ENCODE assay signal across 25 cellular contexts in genomic region chr6:41601248-41601549, GRCh38. TPM values are rescaled to one million over a fixed set of nuclear protein-coding genes. Genes with fewer than 3 reads are reported as not detected.
"Had no signal": no experiment of that assay in that cellular context is flagged by ENCODE, and none has a peak within 500 bp of the region (broad histone marks: within the 10 kb centered on the region; RNA-seq: fewer than 3 reads in every experiment).

No MANE protein-coding gene starts in this region.

- H3K9me3 Mint-ChIP-seq: activated CD8-positive, alpha-beta T cell treated with anti-CD3 and anti-CD28 coated beads for 36 hours; activated T-helper 1 cell treated with anti-CD3 and anti-CD28 coated beads, Interleukin-12 subunit alpha, Interleukin-12 subunit beta, Interleukin-2, Interleukin-4 antibody, amounts not matched to agents 30 ng/mL and 10 ng/mL and 1 ng/mL, durations not matched to agents 14 hours and 24 hours and 36 hours; T-helper 2 cell treated with Interferon-gamma antibody and Interleukin-4, amounts not matched to agents 5 μg/mL and 100 μg/mL, for 36 hours had no signal

- H3K27me3 ChIP-seq: brain microvascular endothelial cell, cardiac muscle cell, Peyer's patch, SJCRH30 had no signal

- H3K4me3 ChIP-seq: cardiac muscle cell, Peyer's patch, SJCRH30 had no signal

- H3K4me2 ChIP-seq: SK-N-SH had no signal

- H3K27me3 Mint-ChIP-seq: activated CD8-positive, alpha-beta T cell treated with anti-CD3 and anti-CD28 coated beads for 36 hours had no signal

- H3K4me3 Mint-ChIP-seq: activated CD8-positive, alpha-beta T cell treated with anti-CD3 and anti-CD28 coated beads for 36 hours; activated naive CD8-positive, alpha-beta T cell; activated T-helper 1 cell treated with anti-CD3 and anti-CD28 coated beads, Interleukin-12 subunit alpha, Interleukin-12 subunit beta, Interleukin-2, Interleukin-4 antibody, amounts not matched to agents 30 ng/mL and 10 ng/mL and 1 ng/mL, durations not matched to agents 14 hours and 24 hours and 36 hours; T-helper 2 cell treated with Interferon-gamma antibody and Interleukin-4, amounts not matched to agents 5 μg/mL and 100 μg/mL, for 36 hours had no signal

- DNase-seq: activated CD4-positive, alpha-beta T cell treated with anti-CD3 and anti-CD28 coated beads for 4 hours; activated CD8-positive, alpha-beta memory T cell treated with anti-CD3 and anti-CD28 coated beads, Interleukin-2, amount 50 U/mL, for 4 hours; activated CD8-positive, alpha-beta T cell treated with anti-CD3 and anti-CD28 coated beads for 36 hours; activated effector memory CD4-positive, alpha-beta T cell treated with Interleukin-2 at 50 U/mL for 16 hours; activated naive CD4-positive, alpha-beta T cell; activated T-cell treated with anti-CD3 and anti-CD28 coated beads, Interleukin-2, amount 50 U/mL, for 1 hour; amygdala; brain microvascular endothelial cell; Karpas-422; NCI-H1105 treated with DMSO at 0.1 percent for 48 hours; NCI-H1436 treated with DMSO at 0.1 percent for 48 hours; NCI-H187; NCI-H2081; NCI-H510A treated with DMSO at 0.1 percent for 48 hours; Peyer's patch; Right ventricle myocardium superior; SK-N-SH had no signal

- H3K9me3 ChIP-seq: Peyer's patch, SJCRH30, SK-N-SH had no signal

- ATAC-seq: activated CD4-positive, CD25-positive, alpha-beta regulatory T cell treated with anti-CD3 and anti-CD28 coated beads, Interleukin-2, amount 50 U/mL, for 24 hours; activated CD8-positive, alpha-beta T cell treated with anti-CD3 and anti-CD28 coated beads for 36 hours had no signal

- H3K4me1 ChIP-seq: SJCRH30 had no signal

- H3K27ac ChIP-seq: brain microvascular endothelial cell, Peyer's patch, RWPE1, SJCRH30 had no signal

- H3K9ac ChIP-seq: SK-N-SH had no signal

- H3K27ac Mint-ChIP-seq: activated CD8-positive, alpha-beta T cell treated with anti-CD3 and anti-CD28 coated beads for 36 hours; activated naive CD8-positive, alpha-beta T cell; activated T-helper 1 cell treated with anti-CD3 and anti-CD28 coated beads, Interleukin-12 subunit alpha, Interleukin-12 subunit beta, Interleukin-2, Interleukin-4 antibody, amounts not matched to agents 30 ng/mL and 10 ng/mL and 1 ng/mL, durations not matched to agents 14 hours and 24 hours and 36 hours; T-helper 2 cell treated with Interferon-gamma antibody and Interleukin-4, amounts not matched to agents 5 μg/mL and 100 μg/mL, for 36 hours had no signal

- H3K36me3 Mint-ChIP-seq: activated naive CD8-positive, alpha-beta T cell had no signal

- H3K36me3 ChIP-seq: cardiac muscle cell had no signal

RNA-seq across cellular contexts. Expression of gene MDFI, which starts 37.1 kb away (rescaled TPM):
- total RNA-seq: activated CD8-positive, alpha-beta T cell treated with anti-CD3 and anti-CD28 coated beads for 36 hours; activated T-helper 1 cell treated with anti-CD3 and anti-CD28 coated beads, Interleukin-12 subunit alpha, Interleukin-12 subunit beta, Interleukin-2, Interleukin-4 antibody, amounts not matched to agents 30 ng/mL and 10 ng/mL and 1 ng/mL, durations not matched to agents 14 hours and 24 hours and 36 hours; T-helper 1 cell treated with Interleukin-12 subunit alpha and Interleukin-12 subunit beta and Interleukin-4 antibody, amounts not matched to agents 30 ng/mL and 1 ng/mL, for 36 hours had no signal
